In the genomic region with DNA sequence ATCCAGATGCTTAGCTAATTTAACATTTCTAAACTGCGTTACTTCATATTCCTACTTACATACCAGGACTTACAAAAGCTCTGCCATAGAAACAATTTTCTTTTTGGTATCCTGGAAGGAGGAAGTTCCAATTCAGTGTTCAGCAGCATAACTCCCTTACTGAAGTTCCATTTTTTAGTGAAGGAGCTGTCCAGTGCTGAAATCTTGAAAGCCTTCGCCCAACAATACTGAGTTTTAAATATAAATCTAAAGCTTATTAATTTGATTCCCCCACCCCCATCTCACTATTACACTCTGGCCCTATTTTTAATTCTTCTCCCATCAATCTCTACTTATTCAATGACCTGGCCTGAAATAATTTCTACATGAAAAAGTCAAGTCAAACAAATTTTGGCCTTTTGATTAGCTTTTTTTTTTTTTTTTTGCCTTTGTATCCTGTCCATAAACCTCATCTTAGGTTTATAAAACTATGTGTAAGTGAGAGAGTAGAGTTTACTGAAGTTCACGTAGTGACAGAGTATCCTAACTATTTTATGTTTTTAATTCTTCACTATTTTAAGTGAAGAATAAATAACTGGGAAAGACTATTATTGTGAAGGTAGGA, we compare ENCODE assay signal across 12 cellular contexts.
DNase-seq lines count a peak whose midpoint lies in the region; ATAC-seq, FAIRE-seq and TF ChIP-seq lines count a peak whose summit lies in the region.
"Had no signal": no experiment of that assay in that cellular context is flagged by ENCODE, and none has a peak within 500 bp of the region (broad histone marks: within the 10 kb centered on the region; RNA-seq: fewer than 3 reads in every experiment).

No MANE protein-coding gene starts in this region.

- TF ChIP-seq RAD21 in HCT116 (IDR thresholded peaks at IDR 0.05; ENCODE audit: low read depth), result no peak

- H3K9me1 ChIP-seq in endothelial cell of umbilical vein (replicated peaks; ENCODE audit: control insufficient read depth, extremely low read depth, insufficient read depth, low read length), result no peaks in the 10 kb centered on the region

- POLR2A ChIA-PET in HCT116 (lab: Charles Lee), result no interaction called here
- POLR2A ChIA-PET in PC-3 (lab: Charles Lee; ENCODE audit: unreplicated experiment), result no interaction called here
- POLR2A ChIA-PET in endothelial cell of umbilical vein (lab: Charles Lee), result no interaction called here
- POLR2A ChIA-PET in GM10248 (lab: Yijun Ruan, JAX), result no interaction called here

- dilution Hi-C loops in endothelial cell of umbilical vein (cut with MboI; ENCODE audit: extremely low pct_ligation_motif_present, low sequenced_read_pairs), result no loop called here

- intact Hi-C loops in HCT116 (cut with micrococcal nuclease), result no loop called here
- intact Hi-C loops in PC-3 (cut with micrococcal nuclease), result no loop called here
- intact Hi-C loops in endothelial cell of umbilical vein (cut with micrococcal nuclease), result no loop called here

- H2AFZ ChIP-seq in HCT116 (ENCODE audit: low read depth, low read length, poor library complexity, severe bottlenecking) (no peak overlapping the region), PC-3 (ENCODE audit: low read length) (no peak overlapping the region), endothelial cell of umbilical vein (ENCODE audit: low read depth, low read length) (no peak overlapping the region)

- H3K4me3 ChIP-seq in HCT116 (replicated peaks in 1 of 2; ENCODE audit: low read depth in 1 of 2, low read length in 2 of 2) (no peak overlapping the region), PC-3 (ENCODE audit: low read length) (no peak overlapping the region), endothelial cell of umbilical vein (replicated peaks in 1 of 3; ENCODE audit: insufficient read depth in 1 of 3, low read depth in 1 of 3, low read length in 3 of 3) (no peak overlapping the region)

- TF ChIP-seq POLR2A in HCT116 (IDR thresholded peaks at IDR 0.05; ENCODE audit: borderline replicate concordance, extremely low read depth, insufficient read depth, insufficient read length) (no peak), endothelial cell of umbilical vein (IDR thresholded peaks at IDR 0.05; ENCODE audit: low read depth, low read length) (no peak)

- no peak for FAIRE-seq in endothelial cell of umbilical vein (lab: Jason Lieb, UNC)

- CTCF ChIA-PET in HCT116 (lab: Charles Lee), result no interaction called here
- CTCF ChIA-PET in PC-3 (lab: Charles Lee), result no interaction called here
- CTCF ChIA-PET in endothelial cell of umbilical vein (lab: Charles Lee), result interaction anchor here (0.6 kb wide), 1 partner anchor 64 kb away, joined by 3 read pairs; no protein-coding TSS in a partner anchor
- CTCF ChIA-PET in GM10248 (lab: Yijun Ruan, JAX), result no interaction called here

- no peaks in the 10 kb centered on the region for H3F3A ChIP-seq in PC-3 (ENCODE audit: low read length, unreplicated experiment)

- H3K27ac ChIP-seq in HCT116 (ENCODE audit: low read depth, low read length), result no peak overlapping the region
- no peak overlapping the region for H3K27ac ChIP-seq in PC-3 (ENCODE audit: low read length)
- H3K27ac ChIP-seq in endothelial cell of umbilical vein (ENCODE audit: insufficient read depth, low read depth, low read length), result no peak overlapping the region

- BruUV-seq in HCT116 (replicated peaks; lab: Mats Ljungman, UMichigan) (no TSS peak), PC-3 (replicated peaks; lab: Mats Ljungman, UMichigan) (no TSS peak), endothelial cell of umbilical vein (replicated peaks; lab: Mats Ljungman, UMichigan) (no TSS peak)

- RAD21 ChIA-PET in HCT116 (lab: Charles Lee; ENCODE audit: low non-redundant PET in 1 of 2, low total read pairs in 2 of 2, uncharacterized antibody in 2 of 2, unreplicated experiment in 2 of 2), result no interaction called here

- H3K27me3 ChIP-seq in HCT116 (ENCODE audit: insufficient read depth, low read length) (no peaks in the 10 kb centered on the region), PC-3 (ENCODE audit: low read length) (no peaks in the 10 kb centered on the region), endothelial cell of umbilical vein (ENCODE audit: control insufficient read depth in 2 of 2, insufficient read depth in 2 of 2, low read length in 2 of 2) (no peaks in the 10 kb centered on the region)

- DNase-seq in A172 (ENCODE audit: low spot score) (peak; percentile 8), HCT116 (ENCODE audit: low read depth, low spot score) (no peak), PC-3 (peak; percentile 53), endothelial cell of umbilical vein (ENCODE audit: low read depth, low spot score) (peak; percentile 2), COLO829 (ENCODE audit: low spot score) (no peak), NCI-H2107 (lab: John Stamatoyannopoulos, UW) (no peak), GM10248 (ENCODE audit: extremely low spot score) (no peak)
- DNase-seq: cortex of kidney, immature natural killer cell, NCI-H1436, NCI-H526 had no signal

- ATAC-seq in HCT116 (no peak), PC-3 (no peak), HG03469 (IDR thresholded peaks at IDR 0.05; ENCODE audit: unreplicated experiment) (no peak)

- H3K4me2 ChIP-seq in HCT116 (ENCODE audit: low read length) (no peak overlapping the region), PC-3 (ENCODE audit: low read length) (no peak overlapping the region), endothelial cell of umbilical vein (ENCODE audit: insufficient read depth, low read length) (no peak overlapping the region)

- no peaks in the 10 kb centered on the region for H3K9me3 ChIP-seq in HCT116 (ENCODE audit: control insufficient read depth in 1 of 2, insufficient read depth in 1 of 2, low read depth in 1 of 2, low read length in 2 of 2)
- H3K9me3 ChIP-seq in PC-3 (ENCODE audit: low read length), result peaks cover 16% of the 10 kb centered on the region; the same call in 1 of the 2 replicates
- peaks cover 2% of the 10 kb centered on the region for H3K9me3 ChIP-seq in endothelial cell of umbilical vein (replicated peaks; ENCODE audit: control insufficient read depth, insufficient read depth, low read length)

- H3K4me1 ChIP-seq in HCT116 (ENCODE audit: control insufficient read depth in 1 of 2, insufficient read depth in 2 of 2, low read length in 2 of 2), result no peaks in the 10 kb centered on the region
- no peaks in the 10 kb centered on the region for H3K4me1 ChIP-seq in PC-3 (ENCODE audit: insufficient read depth, low read length)
- H3K4me1 ChIP-seq in endothelial cell of umbilical vein (ENCODE audit: control insufficient read depth, extremely low read depth, insufficient read depth, low read length), result no peaks in the 10 kb centered on the region

- H4K20me1 ChIP-seq in HCT116 (ENCODE audit: insufficient read depth) (no peaks in the 10 kb centered on the region), PC-3 (ENCODE audit: low read length) (no peaks in the 10 kb centered on the region), endothelial cell of umbilical vein (replicated peaks; ENCODE audit: control insufficient read depth, extremely low read depth, insufficient read depth, low read length) (no peaks in the 10 kb centered on the region)

- H3K36me3 ChIP-seq in HCT116 (ENCODE audit: control insufficient read depth in 1 of 2, insufficient read depth in 2 of 2, low read length in 2 of 2), result no peaks in the 10 kb centered on the region
- no peaks in the 10 kb centered on the region for H3K36me3 ChIP-seq in PC-3 (ENCODE audit: low read depth, low read length)
- no peaks in the 10 kb centered on the region for H3K36me3 ChIP-seq in endothelial cell of umbilical vein (ENCODE audit: control insufficient read depth in 2 of 2, extremely low read depth in 1 of 2, insufficient read depth in 2 of 2, low read length in 2 of 2)

- no peaks in the 10 kb centered on the region for H3K79me2 ChIP-seq in HCT116 (ENCODE audit: insufficient read depth, low read length)
- no peaks in the 10 kb centered on the region for H3K79me2 ChIP-seq in PC-3 (ENCODE audit: low read length)
- H3K79me2 ChIP-seq in endothelial cell of umbilical vein (ENCODE audit: control insufficient read depth, insufficient read depth, low read length), result no peaks in the 10 kb centered on the region

- H3K9me2 ChIP-seq in HCT116 (ENCODE audit: insufficient read depth) (no peaks in the 10 kb centered on the region), PC-3 (replicated peaks; ENCODE audit: low read length) (no peaks in the 10 kb centered on the region)

- TF ChIP-seq CTCF in HCT116 (IDR thresholded peaks at IDR 0.05 in 2 of 3, conservative IDR thresholded peaks at IDR 0.05 in 1 of 3; ENCODE audit: borderline replicate concordance in 1 of 3, insufficient read depth in 1 of 3, low read depth in 2 of 3, low read length in 2 of 3), result no peak
- TF ChIP-seq CTCF in PC-3 (conservative IDR thresholded peaks at IDR 0.05; ENCODE audit: low read depth, low read length), result no peak
- no peak for TF ChIP-seq CTCF in endothelial cell of umbilical vein (IDR thresholded peaks at IDR 0.05; ENCODE audit: extremely low read depth in 1 of 2, insufficient read depth in 1 of 2, low read depth in 1 of 2, low read length in 2 of 2)
- no peak for TF ChIP-seq CTCF in GM10248 (IDR thresholded peaks at IDR 0.05; ENCODE audit: control extremely low read depth, extremely low read depth, low read depth, missing control alignments)

- no peak overlapping the region for H3K9ac ChIP-seq in HCT116 (ENCODE audit: low read length)
- no peak overlapping the region for H3K9ac ChIP-seq in PC-3 (ENCODE audit: low read length)
- H3K9ac ChIP-seq in endothelial cell of umbilical vein (replicated peaks; ENCODE audit: extremely low read depth, insufficient read depth, low read length), result no peak overlapping the region

TF ChIP-seq in HCT116, 20 proteins besides CTCF, POLR2A, EP300 and RAD21 (continues in another document):
- no peak for TF ChIP-seq TCF7L2 (IDR thresholded peaks at IDR 0.05; ENCODE audit: borderline replicate concordance, extremely low read depth, insufficient read depth, insufficient read length)

TF ChIP-seq in endothelial cell of umbilical vein, 7 proteins besides CTCF, POLR2A, EP300 and RAD21:
- no peak for TF ChIP-seq POLR2AphosphoS5 (IDR thresholded peaks at IDR 0.05; ENCODE audit: insufficient read depth, low read depth, low read length)
- no peak for TF ChIP-seq EZH2 (IDR thresholded peaks at IDR 0.05; ENCODE audit: borderline replicate concordance, low read depth, low read length, severe bottlenecking)
- TF ChIP-seq GATA2 (IDR thresholded peaks at IDR 0.05; ENCODE audit: insufficient read depth, insufficient read length, low read depth, low read length), result no peak
- TF ChIP-seq, protein P1, sequence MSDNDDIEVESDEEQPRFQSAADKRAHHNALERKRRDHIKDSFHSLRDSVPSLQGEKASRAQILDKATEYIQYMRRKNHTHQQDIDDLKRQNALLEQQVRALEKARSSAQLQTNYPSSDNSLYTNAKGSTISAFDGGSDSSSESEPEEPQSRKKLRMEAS (IDR thresholded peaks at IDR 0.05; ENCODE audit: insufficient read depth, insufficient read length), result no peak
- no peak for TF ChIP-seq FOS (IDR thresholded peaks at IDR 0.05; ENCODE audit: borderline replicate concordance, insufficient read depth, low read length)
- TF ChIP-seq JUN (IDR thresholded peaks at IDR 0.05; ENCODE audit: borderline replicate concordance, insufficient read depth, insufficient read length, low read depth), result no peak
- no peak for TF ChIP-seq MYC (IDR thresholded peaks at IDR 0.05; ENCODE audit: low read depth, low read length)

Comparison
In these comparisons a context has a peak if more than half of its experiments do, and no peak if none do; other contexts are left out.
1. DNase-seq: peak in A172 (single experiment), PC-3 (single experiment) and endothelial cell of umbilical vein (single experiment); none in HCT116 (single experiment), COLO829 (single experiment), NCI-H2107 (single experiment) and GM10248 (single experiment).